In the genomic region with DNA sequence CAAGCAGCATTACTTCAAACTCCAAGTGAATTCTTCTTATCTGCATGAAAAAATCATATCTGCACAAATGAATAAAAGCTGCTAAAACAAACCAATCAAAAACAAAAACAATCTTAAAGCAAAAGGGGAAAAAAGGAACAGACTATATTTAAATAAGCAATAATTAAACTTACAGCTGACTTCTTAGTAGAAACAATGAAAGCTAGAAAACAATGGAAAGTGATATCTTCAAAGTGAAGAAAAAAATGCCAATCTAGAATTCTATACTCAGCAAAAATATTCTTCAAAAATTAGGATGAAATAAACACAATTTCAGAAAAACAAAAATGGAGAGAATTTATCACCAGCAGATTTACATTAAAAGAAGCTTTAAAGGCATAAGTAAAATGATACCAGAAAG, we compare ENCODE assay signal across 20 cellular contexts. TPM values are rescaled to one million over a fixed set of nuclear protein-coding genes. Genes with fewer than 3 reads are reported as not detected.
"Had no signal": no experiment of that assay in that cellular context is flagged by ENCODE, and none has a peak within 500 bp of the region (broad histone marks: within the 10 kb centered on the region; RNA-seq: fewer than 3 reads in every experiment).

No MANE protein-coding gene starts in this region.

- ATAC-seq: left colon; stimulated activated naive CD8-positive, alpha-beta T cell treated with anti-CD3 and anti-CD28 coated beads, Interleukin-15, Interleukin-2, amounts not matched to agents 100 U/mL and 50 U/mL, for 24 hours had no signal

- H3K9me3 ChIP-seq: ovary, prostate gland had no signal

- FAIRE-seq: bronchial epithelial cell had no signal

- H3K36me3 ChIP-seq: esophagus muscularis mucosa, neutrophil, ovary, prostate gland, upper lobe of left lung had no signal

- H3K27ac ChIP-seq: coronary artery, esophagus muscularis mucosa, neutrophil, ovary, prostate gland, upper lobe of left lung had no signal

- H3K27me3 ChIP-seq: esophagus muscularis mucosa, neutrophil, ovary, upper lobe of left lung had no signal

- H3K4me1 ChIP-seq: esophagus muscularis mucosa, prostate gland, upper lobe of left lung had no signal

- H3K4me3 ChIP-seq: coronary artery, esophagus muscularis mucosa, ovary, prostate gland, upper lobe of left lung had no signal

- DNase-seq: activated CD4-positive, alpha-beta T cell treated with anti-CD3 and anti-CD28 coated beads, Interleukin-2, amount 50 U/mL, for 4 hours; activated CD8-positive, alpha-beta memory T cell treated with anti-CD3 and anti-CD28 coated beads for 24 hours; activated CD8-positive, alpha-beta memory T cell treated with anti-CD3 and anti-CD28 coated beads, Interleukin-2, amount 50 U/mL, for 4 hours; activated naive CD4-positive, alpha-beta T cell treated with Interleukin-2 at 50 U/mL for 16 hours; activated naive CD8-positive, alpha-beta T cell treated with anti-CD3 and anti-CD28 coated beads for 36 hours; activated T-cell treated with anti-CD3 and anti-CD28 coated beads, Interleukin-2, amount 50 U/mL, for 48 hours; glutamatergic neuron; hippocampal formation; left colon; ovary; stimulated activated CD4-positive, alpha-beta T cell treated with anti-CD3 and anti-CD28 coated beads, Interleukin-12 subunit alpha, Interleukin-12 subunit beta, amount 100 ng/mL, for 4 hours; stimulated activated CD4-positive, alpha-beta T cell treated with anti-CD3 and anti-CD28 coated beads, Interleukin-4, amount 100 ng/mL, for 4 hours; stimulated activated naive CD8-positive, alpha-beta T cell treated with anti-CD3 and anti-CD28 coated beads, Interleukin-15, Interleukin-2, amounts not matched to agents 100 U/mL and 50 U/mL, for 24 hours; upper lobe of left lung had no signal

RNA-seq across cellular contexts. Expression of a gene that starts 20.0 kb away (rescaled TPM):
- total RNA-seq: mononuclear cell had no signal
